Comparison of ENCODE assay signal across 9 cellular contexts in the genomic region with DNA sequence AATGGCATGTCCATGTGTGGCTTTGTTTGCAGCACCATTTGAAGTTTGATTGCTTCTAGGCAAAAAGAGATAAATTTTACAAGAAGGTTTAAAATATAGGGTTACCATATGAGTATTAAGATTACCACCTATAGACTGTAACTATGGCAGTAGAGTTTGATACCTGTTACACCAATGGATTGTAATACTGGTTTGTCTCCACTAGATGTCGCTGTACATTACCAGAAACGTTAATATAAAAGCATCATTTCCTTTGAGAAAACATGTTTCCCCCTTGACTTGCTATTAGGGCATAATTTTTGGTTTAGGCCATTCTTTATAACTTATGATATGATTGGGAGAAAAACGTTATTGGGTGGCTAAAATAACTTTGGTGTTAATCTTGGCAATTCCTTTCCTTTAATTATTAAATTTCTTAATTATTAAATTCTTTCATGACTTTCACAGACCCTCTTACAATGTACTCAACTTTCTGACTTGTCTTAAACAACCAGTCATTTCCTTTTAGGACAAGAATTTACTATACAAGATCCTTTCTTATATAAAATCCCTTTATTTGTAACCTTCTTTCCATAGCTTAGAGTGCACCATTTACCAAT. TPM values are rescaled to one million over a fixed set of nuclear protein-coding genes. Genes with fewer than 3 reads are reported as not detected.
DNase-seq lines count a peak whose midpoint lies in the region; ATAC-seq and TF ChIP-seq lines count a peak whose summit lies in the region.
"Had no signal": no experiment of that assay in that cellular context is flagged by ENCODE, and none has a peak within 500 bp of the region (broad histone marks: within the 10 kb centered on the region; RNA-seq: fewer than 3 reads in every experiment).

No MANE protein-coding gene starts in this region.

- no peaks in the 10 kb centered on the region for H3K79me2 ChIP-seq in Loucy (ENCODE audit: insufficient read depth, low read length)
- peaks cover 4% of the 10 kb centered on the region for H3K79me2 ChIP-seq in neural cell (replicated peaks; ENCODE audit: insufficient read depth, low read length)

- H3K27me3 ChIP-seq in Loucy (ENCODE audit: insufficient read depth, low read length, poor library complexity, severe bottlenecking) (no peaks in the 10 kb centered on the region), neural cell (ENCODE audit: insufficient read depth, low read depth, low read length) (peaks cover 5% of the 10 kb centered on the region)

- H3K4me3 ChIP-seq in Loucy (ENCODE audit: low read length, poor library complexity, severe bottlenecking) (no peak overlapping the region), neural cell (ENCODE audit: low read length) (peak overlapping the region; percentile 76)

- peaks cover 5% of the 10 kb centered on the region for H3K4me1 ChIP-seq in Loucy (ENCODE audit: insufficient read depth, low read length, poor library complexity, severe bottlenecking)

- TF ChIP-seq CTCF in Loucy (conservative IDR thresholded peaks at IDR 0.05; ENCODE audit: low read length) (peak; percentile 75), neural cell (IDR thresholded peaks at IDR 0.05; ENCODE audit: poor library complexity, severe bottlenecking) (peak; percentile 83)

- H3K9me2 ChIP-seq in Loucy (replicated peaks; ENCODE audit: low read depth, low read length) (no peaks in the 10 kb centered on the region), neural cell (ENCODE audit: insufficient read depth, low read length) (no peaks in the 10 kb centered on the region)

- H4K20me1 ChIP-seq in Loucy (ENCODE audit: insufficient read depth, low read length, poor library complexity, severe bottlenecking) (no peaks in the 10 kb centered on the region), neural cell (ENCODE audit: insufficient read depth) (no peaks in the 10 kb centered on the region)

- no peaks in the 10 kb centered on the region for H3F3A ChIP-seq in Loucy (ENCODE audit: low read depth)
- H3F3A ChIP-seq in neural cell (ENCODE audit: insufficient read depth, low read length, poor library complexity, severe bottlenecking): no peaks in the 10 kb centered on the region

- TF ChIP-seq EP300 in neural cell (conservative IDR thresholded peaks at IDR 0.05; ENCODE audit: poor library complexity, severe bottlenecking): no peak

- no peaks in the 10 kb centered on the region for H3K36me3 ChIP-seq in Loucy (ENCODE audit: insufficient read depth, low read length)
- no peaks in the 10 kb centered on the region for H3K36me3 ChIP-seq in neural cell (ENCODE audit: insufficient read depth, low read length)

- peak; percentile 53 for ATAC-seq in esophagus mucosa
- no peak for ATAC-seq in HG03354 (IDR thresholded peaks at IDR 0.05; ENCODE audit: poor library complexity, severe bottlenecking, unreplicated experiment)

- no peak overlapping the region for H3K4me2 ChIP-seq in Loucy (ENCODE audit: low read depth, low read length, poor library complexity, severe bottlenecking)
- no peak overlapping the region for H3K4me2 ChIP-seq in neural cell (ENCODE audit: low read length)

- H3K9ac ChIP-seq in Loucy (ENCODE audit: low read depth, low read length, poor library complexity, severe bottlenecking) (no peak overlapping the region), neural cell (ENCODE audit: low read length) (peak overlapping the region; percentile 73)

- H2AFZ ChIP-seq in Loucy (ENCODE audit: low read length) (no peak overlapping the region), neural cell (ENCODE audit: low read depth, low read length) (no peak overlapping the region)

- no peak overlapping the region for H3K27ac ChIP-seq in neural cell (ENCODE audit: low read length)

- H3K9me3 ChIP-seq in Loucy (ENCODE audit: insufficient read depth, low read depth, low read length) (no peaks in the 10 kb centered on the region), neural cell (ENCODE audit: low read length) (peaks cover 7% of the 10 kb centered on the region)

- DNase-seq in NCI-H510A treated with DMSO at 0.1 percent for 48 hours (lab: John Stamatoyannopoulos, UW) (peak; percentile 83), NCI-H510A (lab: John Stamatoyannopoulos, UW) (no peak), SHP77 treated with DMSO at 0.1 percent for 48 hours (lab: John Stamatoyannopoulos, UW) (peak; percentile 10), islet precursor cell (no peak)
- DNase-seq: activated naive CD8-positive, alpha-beta T cell treated with anti-CD3 and anti-CD28 coated beads, Interleukin-2, amount 10 ng/mL, durations not matched to agents 7 days and 5 days had no signal

- TF ChIP-seq RAD21 in neural cell (conservative IDR thresholded peaks at IDR 0.05): peak; percentile 79

TF ChIP-seq in neural cell, 6 proteins besides CTCF, POLR2A, EP300 and RAD21:
- TF ChIP-seq SMC3 (conservative IDR thresholded peaks at IDR 0.05; ENCODE audit: poor library complexity) (peak; percentile 82), EZH2 (IDR thresholded peaks at IDR 0.05; ENCODE audit: borderline replicate concordance, insufficient read depth, low read length, poor library complexity, severe bottlenecking) (no peak)

RNA-seq across cellular contexts. Expression of gene HLA-DPB1, which starts 42.8 kb away (rescaled TPM):
- total RNA-seq in esophagus mucosa: 10.5 TPM
- polyA plus RNA-seq in neural cell: 2.3 TPM in 1 of 2 replicates, not detected in the other
- 3.7 and 3.9 TPM in 2 replicates for polyA minus RNA-seq in neural cell

RNA-seq across cellular contexts. Expression of gene HLA-DPA1, which starts 45.2 kb away (rescaled TPM):
- 12.7 TPM for total RNA-seq in esophagus mucosa
- polyA plus RNA-seq in neural cell: not detected in 2 replicates
- not detected in 2 replicates for polyA minus RNA-seq in neural cell

Comparison
In these comparisons a context has a peak if more than half of its experiments do, and no peak if none do; other contexts are left out.
1. DNase-seq: peak in NCI-H510A treated with DMSO at 0.1 percent for 48 hours (single experiment) and SHP77 treated with DMSO at 0.1 percent for 48 hours (single experiment); none in NCI-H510A (single experiment) and islet precursor cell (single experiment).